In the genomic region with DNA sequence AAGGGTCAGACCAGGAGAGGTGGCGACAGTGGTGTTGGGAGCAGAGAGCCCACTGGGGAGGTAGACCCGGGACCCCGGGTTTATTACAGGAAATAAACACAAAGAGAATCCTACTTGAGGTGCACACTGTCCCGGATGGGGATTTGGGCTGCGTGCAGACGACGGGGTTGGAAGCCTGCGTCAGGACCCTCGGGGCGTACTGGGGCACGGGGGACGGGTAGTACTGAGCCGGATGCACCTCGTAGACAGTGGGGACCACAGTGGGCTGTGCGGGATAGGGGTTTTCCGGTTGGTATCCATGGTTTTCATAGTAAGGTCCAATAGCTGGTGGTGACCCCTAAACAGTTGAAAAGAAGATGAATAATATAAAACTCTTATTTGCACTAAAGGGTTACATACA, we compare ENCODE assay signal across 20 cellular contexts. TPM values are rescaled to one million over a fixed set of nuclear protein-coding genes. Genes with fewer than 3 reads are reported as not detected.
DNase-seq lines count a peak whose midpoint lies in the region; ATAC-seq, FAIRE-seq and TF ChIP-seq lines count a peak whose summit lies in the region.
"Had no signal": no experiment of that assay in that cellular context is flagged by ENCODE, and none has a peak within 500 bp of the region (broad histone marks: within the 10 kb centered on the region; RNA-seq: fewer than 3 reads in every experiment).

No MANE protein-coding gene starts in this region.

- H3K4me3 ChIP-seq in neuronal stem cell (ENCODE audit: low read length in 2 of 2), result no peak overlapping the region
- H3K4me3 ChIP-seq: A549; BLaER1 treated with 17β-estradiol and CSF1 and Interleukin-3, amounts not matched to agents 10 nM and 100 nM had no signal

- H3K27me3 Mint-ChIP-seq in stimulated activated memory B cell treated with anti-CD40 and anti-IgM and Interleukin-4, amounts not matched to agents 10 μg/mL and 1 μg/mL and 100 μg/mL, for 72 hours, result peaks cover 27% of the 10 kb centered on the region

- H3K27ac ChIP-seq in VCaP, result peak overlapping the region; percentile 100
- H3K27ac ChIP-seq in neuronal stem cell (replicated peaks; ENCODE audit: low read length), result no peak overlapping the region
- H3K27ac ChIP-seq: A549; BLaER1 treated with 17β-estradiol and CSF1 and Interleukin-3, amounts not matched to agents 10 nM and 100 nM had no signal

- peak overlapping the region; percentile 53 for H2BK5ac ChIP-seq in neuronal stem cell (ENCODE audit: low read length)

- no peak overlapping the region for H2AFZ ChIP-seq in neuronal stem cell (ENCODE audit: low read length)

- no peak overlapping the region for H3K4me2 ChIP-seq in neuronal stem cell (ENCODE audit: insufficient read depth, low read length, poor library complexity, severe bottlenecking)
- H3K4me2 ChIP-seq: A549; BLaER1 treated with 17β-estradiol and CSF1 and Interleukin-3, amounts not matched to agents 10 nM and 100 nM had no signal

- ATAC-seq in stimulated activated memory B cell treated with anti-CD40 and anti-IgM and Interleukin-4, amounts not matched to agents 10 μg/mL and 1 μg/mL and 100 μg/mL, for 72 hours, result peak; percentile 35
- ATAC-seq: A549, HCT116 had no signal

- no peaks in the 10 kb centered on the region for H3K27me3 ChIP-seq in neuronal stem cell (ENCODE audit: control insufficient read depth in 3 of 3, insufficient read depth in 3 of 3, low read depth in 1 of 3, low read length in 3 of 3)
- H3K27me3 ChIP-seq: BE2C; BLaER1 treated with 17β-estradiol and CSF1 and Interleukin-3, amounts not matched to agents 10 nM and 100 nM had no signal

- H4K91ac ChIP-seq in neuronal stem cell (ENCODE audit: low read depth, low read length, poor library complexity), result no peak overlapping the region

- peak overlapping the region; percentile 56 for H2AK5ac ChIP-seq in neuronal stem cell (ENCODE audit: low read depth, low read length)

- H2BK120ac ChIP-seq in neuronal stem cell (ENCODE audit: low read depth, low read length), result no peak overlapping the region

- H3K4me1 ChIP-seq in neuronal stem cell (ENCODE audit: control insufficient read depth in 2 of 2, insufficient read depth in 1 of 2, low read depth in 1 of 2, low read length in 2 of 2), result no peaks in the 10 kb centered on the region
- H3K4me1 ChIP-seq: A549; BE2C; BLaER1 treated with 17β-estradiol and CSF1 and Interleukin-3, amounts not matched to agents 10 nM and 100 nM had no signal

- no peaks in the 10 kb centered on the region for H3K4me1 Mint-ChIP-seq in stimulated activated memory B cell treated with anti-CD40 and anti-IgM and Interleukin-4, amounts not matched to agents 10 μg/mL and 1 μg/mL and 100 μg/mL, for 72 hours
- H3K4me1 Mint-ChIP-seq: CD14-positive monocyte; CD8-positive, alpha-beta memory T cell had no signal

- H3K23ac ChIP-seq in neuronal stem cell (ENCODE audit: low read depth, low read length, poor library complexity), result no peak overlapping the region

- no peaks in the 10 kb centered on the region for H3K9me3 ChIP-seq in neuronal stem cell (replicated peaks in 1 of 2; ENCODE audit: control insufficient read depth in 2 of 2, insufficient read depth in 1 of 2, low read depth in 1 of 2, low read length in 2 of 2)
- H3K9me3 ChIP-seq: A549; BE2C; BLaER1 treated with 17β-estradiol and CSF1 and Interleukin-3, amounts not matched to agents 10 nM and 100 nM had no signal

- WGBS in neuronal stem cell (ENCODE audit: extremely low coverage in 2 of 2, insufficient read length in 2 of 2, insufficient replicate concordance in 1 of 2), 2 donors, result no CpG with 5 or more reads among the region's 16 CpGs

- no peak overlapping the region for H2BK12ac ChIP-seq in neuronal stem cell (ENCODE audit: low read length)

- H3K36me3 ChIP-seq in neuronal stem cell (replicated peaks in 1 of 2; ENCODE audit: control insufficient read depth in 2 of 2, insufficient read depth in 2 of 2, low read length in 2 of 2), result no peaks in the 10 kb centered on the region
- H3K36me3 ChIP-seq: BE2C; BLaER1 treated with 17β-estradiol and CSF1 and Interleukin-3, amounts not matched to agents 10 nM and 100 nM had no signal

- peak overlapping the region; percentile 17 for H4K8ac ChIP-seq in neuronal stem cell (ENCODE audit: low read depth, low read length)

- H3K14ac ChIP-seq in neuronal stem cell (ENCODE audit: low read length), result no peak overlapping the region

- no peaks in the 10 kb centered on the region for H3K9me3 Mint-ChIP-seq in stimulated activated memory B cell treated with anti-CD40 and anti-IgM and Interleukin-4, amounts not matched to agents 10 μg/mL and 1 μg/mL and 100 μg/mL, for 72 hours
- H3K9me3 Mint-ChIP-seq: CD14-positive monocyte; CD4-positive, alpha-beta T cell; CD8-positive, alpha-beta memory T cell; H9 had no signal

- no peaks in the 10 kb centered on the region for H3K36me3 Mint-ChIP-seq in stimulated activated memory B cell treated with anti-CD40 and anti-IgM and Interleukin-4, amounts not matched to agents 10 μg/mL and 1 μg/mL and 100 μg/mL, for 72 hours
- H3K36me3 Mint-ChIP-seq: CD14-positive monocyte; CD8-positive, alpha-beta memory T cell had no signal

- no peak for TF ChIP-seq CTCF in VCaP (conservative IDR thresholded peaks at IDR 0.05)

- H3K9ac ChIP-seq in neuronal stem cell (ENCODE audit: low read depth, low read length, poor library complexity), result peak overlapping the region; percentile 44
- H3K9ac ChIP-seq: BLaER1 treated with 17β-estradiol and CSF1 and Interleukin-3, amounts not matched to agents 10 nM and 100 nM had no signal

- no peak for DNase-seq in neuronal stem cell (ENCODE audit: low spot score)
- DNase-seq in frontal cortex (ENCODE audit: low spot score in 2 of 2), result no peak
- no peak for DNase-seq in NCI-H2029 (lab: John Stamatoyannopoulos, UW)
- no peak for DNase-seq in D341Med (ENCODE audit: low spot score)
- DNase-seq: 8988T; ACHN; AML-193; BE2C; CD4-positive, alpha-beta T cell; CD8-positive, alpha-beta memory T cell; DND-41; H9 had no signal

- no peak overlapping the region for H3K4me3 Mint-ChIP-seq in stimulated activated memory B cell treated with anti-CD40 and anti-IgM and Interleukin-4, amounts not matched to agents 10 μg/mL and 1 μg/mL and 100 μg/mL, for 72 hours
- H3K4me3 Mint-ChIP-seq: CD14-positive monocyte; CD4-positive, alpha-beta T cell; CD8-positive, alpha-beta memory T cell; H9 had no signal

- H3K79me1 ChIP-seq in neuronal stem cell (ENCODE audit: low read depth, low read length), result no peaks in the 10 kb centered on the region

- H3K27ac Mint-ChIP-seq in stimulated activated memory B cell treated with anti-CD40 and anti-IgM and Interleukin-4, amounts not matched to agents 10 μg/mL and 1 μg/mL and 100 μg/mL, for 72 hours, result no peak overlapping the region
- H3K27ac Mint-ChIP-seq: CD4-positive, alpha-beta T cell; CD8-positive, alpha-beta memory T cell had no signal

- no peak overlapping the region for H3K4ac ChIP-seq in neuronal stem cell (ENCODE audit: low read length)

- peak overlapping the region; percentile 71 for H3K18ac ChIP-seq in neuronal stem cell (ENCODE audit: low read length)

- peak overlapping the region; percentile 67 for H2BK15ac ChIP-seq in neuronal stem cell (ENCODE audit: low read length)

- FAIRE-seq in frontal cortex (lab: Jason Lieb, UNC), result no peak
- FAIRE-seq: A549, G401.6, GM12892 had no signal

RNA-seq across cellular contexts. Expression of gene TMPRSS2, which starts 13.7 kb away (rescaled TPM):
- 0.07 TPM for polyA plus RNA-seq in neuronal stem cell (2013, experiment 1 of 2)
- 0.07 TPM for polyA plus RNA-seq in neuronal stem cell (2013, experiment 2 of 2)
- total RNA-seq in frontal cortex, result not detected
- total RNA-seq: CD4-positive, alpha-beta T cell; CD8-positive, alpha-beta memory T cell had no signal
- polyA plus RNA-seq: A549; CD14-positive monocyte; CD8-positive, alpha-beta memory T cell had no signal
